ENCODE assay signal across 1 cellular context in genomic region chr21:17612565-17613241, GRCh38.
A peak's percentile ranks its signal among the peaks of the same experiment; 100 is the strongest.
TF ChIP-seq lines count a peak whose summit lies in the region.

Gene BTG3, minus strand, starts transcription at chr21:17612901. Its CDS starts 3,757 bp downstream, at chr21:17609144.

TF ChIP-seq in HepG2, 621 proteins besides CTCF, POLR2A, EP300 and RAD21 (continued from another document and continues in another):
- TF ChIP-seq FOXO1 (CRISPR knock-in tag; IDR thresholded peaks at IDR 0.05) (peak; percentile 22; the same call in 1 of the 2 replicates), SP2 (CRISPR knock-in tag; IDR thresholded peaks at IDR 0.05) (no peak), JUNB (CRISPR knock-in tag; IDR thresholded peaks at IDR 0.05; ENCODE audit: borderline replicate concordance) (no peak), ZNF549 (CRISPR knock-in tag; IDR thresholded peaks at IDR 0.05) (no peak), DNMT1 (CRISPR knock-in tag; IDR thresholded peaks at IDR 0.05) (peak; percentile 82; the same call in 1 of the 2 replicates), ZNF768 (CRISPR knock-in tag; IDR thresholded peaks at IDR 0.05) (peak; percentile 37; the same call in 1 of the 2 replicates), ZBTB21 (CRISPR knock-in tag; IDR thresholded peaks at IDR 0.05) (no peak), TAF1 (CRISPR knock-in tag; IDR thresholded peaks at IDR 0.05) (peak; percentile 76), ZNF781 (CRISPR knock-in tag; IDR thresholded peaks at IDR 0.05; ENCODE audit: borderline replicate concordance, not compliant biosample characterization) (no peak), ZNF446 (CRISPR knock-in tag; IDR thresholded peaks at IDR 0.05) (peak; percentile 16; the same call in 1 of the 2 replicates), PATZ1 (CRISPR knock-in tag; IDR thresholded peaks at IDR 0.05) (peak; percentile 50; the same call in 1 of the 2 replicates), ZBTB1 (CRISPR knock-in tag; IDR thresholded peaks at IDR 0.05; ENCODE audit: borderline replicate concordance) (0 out of 2 replicates have a peak, but pooled peaks have one; percentile 43), CCDC6 (CRISPR knock-in tag; IDR thresholded peaks at IDR 0.05) (peak; percentile 81; the same call in 1 of the 2 replicates), ZNF441 (CRISPR knock-in tag; IDR thresholded peaks at IDR 0.05; ENCODE audit: borderline replicate concordance) (peak; percentile 89), IRF9 (CRISPR knock-in tag; IDR thresholded peaks at IDR 0.05; ENCODE audit: borderline replicate concordance) (no peak; the same call in 1 of the 2 replicates), ZNF577 (CRISPR knock-in tag; IDR thresholded peaks at IDR 0.05; ENCODE audit: borderline replicate concordance, low read depth) (0 out of 2 replicates have a peak, but pooled peaks have one; percentile 53), MIXL1 (CRISPR knock-in tag; IDR thresholded peaks at IDR 0.05) (no peak; the same call in 1 of the 2 replicates), NFE2L2 (IDR thresholded peaks at IDR 0.05; ENCODE audit: low read length) (no peak), HNF4G (IDR thresholded peaks at IDR 0.05; ENCODE audit: borderline replicate concordance, low read depth, low read length) (no peak), HNF4G (CRISPR knock-in tag; IDR thresholded peaks at IDR 0.05; ENCODE audit: borderline replicate concordance, low read depth) (peak; percentile 30; the same call in 1 of the 2 replicates), RARA (CRISPR knock-in tag; IDR thresholded peaks at IDR 0.05) (0 out of 2 replicates have a peak, but pooled peaks have one; percentile 16), ZNF678 (CRISPR knock-in tag; IDR thresholded peaks at IDR 0.05) (no peak), TMF1 (CRISPR knock-in tag; IDR thresholded peaks at IDR 0.05; ENCODE audit: low read depth) (peak; percentile 68; the same call in 1 of the 2 replicates), ATF5 (CRISPR knock-in tag; IDR thresholded peaks at IDR 0.05; ENCODE audit: low read depth) (0 out of 2 replicates have a peak, but pooled peaks have one; percentile 35), AHDC1 (CRISPR knock-in tag; IDR thresholded peaks at IDR 0.05; ENCODE audit: borderline replicate concordance) (no peak), ZNF260 (CRISPR knock-in tag; IDR thresholded peaks at IDR 0.05; ENCODE audit: borderline replicate concordance, low read depth) (no peak), CEBPB (IDR thresholded peaks at IDR 0.05; ENCODE audit: borderline replicate concordance, low read depth, low read length) (no peak), SNAPC4 (CRISPR knock-in tag; IDR thresholded peaks at IDR 0.05) (no peak), ZNF674 (CRISPR knock-in tag; IDR thresholded peaks at IDR 0.05; ENCODE audit: low read depth) (peak; percentile 69; the same call in 1 of the 2 replicates), SRY (CRISPR knock-in tag; IDR thresholded peaks at IDR 0.05) (no peak), NRL (CRISPR knock-in tag; IDR thresholded peaks at IDR 0.05; ENCODE audit: borderline replicate concordance) (peak; percentile 4; the same call in 1 of the 2 replicates), CCAR2 (optimal IDR thresholded peaks at IDR 0.05; ENCODE audit: low read depth, low read length) (no peak), ARID5B (CRISPR knock-in tag; IDR thresholded peaks at IDR 0.05) (peak; percentile 26; the same call in 1 of the 2 replicates), EEA1 (CRISPR knock-in tag; IDR thresholded peaks at IDR 0.05; ENCODE audit: borderline replicate concordance) (peak; percentile 93; the same call in 1 of the 2 replicates), MXI1 (IDR thresholded peaks at IDR 0.05; ENCODE audit: borderline replicate concordance, low read depth, low read length) (peak; percentile 68; the same call in 1 of the 3 replicates), ATF6 (CRISPR knock-in tag; conservative IDR thresholded peaks at IDR 0.05) (no peak), RFXAP (CRISPR knock-in tag; IDR thresholded peaks at IDR 0.05; ENCODE audit: borderline replicate concordance) (peak; percentile 80; the same call in 1 of the 2 replicates), ZNF740 (CRISPR knock-in tag; IDR thresholded peaks at IDR 0.05) (0 out of 2 replicates have a peak, but pooled peaks have one; percentile 17)
